In the genomic region with DNA sequence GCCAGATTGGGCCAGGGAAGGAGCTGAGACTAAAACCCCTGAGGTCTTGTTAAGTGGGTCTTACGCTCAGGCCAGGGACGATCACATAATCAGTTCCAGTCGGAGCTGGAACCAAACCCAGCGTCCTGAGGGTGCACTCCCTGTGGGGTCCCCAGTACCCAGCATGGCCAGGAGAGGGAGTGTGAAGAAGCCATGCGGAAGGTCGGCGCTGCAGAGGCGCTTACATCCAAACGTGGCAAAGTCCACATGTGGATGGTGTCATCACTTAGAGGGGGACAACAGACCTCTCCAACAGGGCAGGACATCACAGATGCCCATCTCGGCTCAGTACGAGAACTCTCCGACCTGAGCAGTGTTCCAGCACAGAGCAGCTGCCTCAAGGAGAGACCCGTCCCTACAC, we compare ENCODE assay signal across 1 cellular context.
TF ChIP-seq lines count a peak whose summit lies in the region.

No MANE protein-coding gene starts in this region.

TF ChIP-seq in H1, 55 proteins besides CTCF, POLR2A, EP300 and RAD21:
- TF ChIP-seq RFX5 (IDR thresholded peaks at IDR 0.05; ENCODE audit: borderline replicate concordance, low read depth, low read length) (no peak), EGR1 (IDR thresholded peaks at IDR 0.05; ENCODE audit: borderline replicate concordance, low read depth, low read length) (0 out of 2 replicates have a peak, but pooled peaks have one; percentile 30)
